Comparison of ENCODE assay signal across 16 cellular contexts in genomic region chr9:99852617-99853016, GRCh38. TPM values are rescaled to one million over a fixed set of nuclear protein-coding genes. Genes with fewer than 3 reads are reported as not detected.
A peak's percentile ranks its signal among the peaks of the same experiment; 100 is the strongest.
DNase-seq lines count a peak whose midpoint lies in the region; ATAC-seq and TF ChIP-seq lines count a peak whose summit lies in the region.
"Had no signal": no experiment of that assay in that cellular context is flagged by ENCODE, and none has a peak within 500 bp of the region (broad histone marks: within the 10 kb centered on the region; RNA-seq: fewer than 3 reads in every experiment).

No MANE protein-coding gene starts in this region.

- in situ Hi-C loops in brain microvascular endothelial cell (cut with HindIII; ENCODE audit: low pct_ligation_motif_present, low sequenced_read_pairs) = no loop called here

- peaks cover 2% of the 10 kb centered on the region for H3K27me3 Mint-ChIP-seq in HFFc6 (ENCODE audit: insufficient read depth)
- H3K27me3 Mint-ChIP-seq: dendritic cell treated with granulocyte-macrophage colony-stimulating factor and Interleukin-4, amounts not matched to agents 40 ng/mL and 50 ng/mL, for 4 days had no signal

- H3K9me3 ChIP-seq in esophagus muscularis mucosa (no peaks in the 10 kb centered on the region), ascending aorta (no peaks in the 10 kb centered on the region)
- H3K9me3 ChIP-seq: testis had no signal

- H3K4me1 ChIP-seq in esophagus muscularis mucosa (no peaks in the 10 kb centered on the region), ascending aorta (no peaks in the 10 kb centered on the region)
- H3K4me1 ChIP-seq: testis had no signal

- no peaks in the 10 kb centered on the region; the same call in 1 of the 2 replicates for H3K9me3 Mint-ChIP-seq in HFFc6
- H3K9me3 Mint-ChIP-seq: dendritic cell treated with granulocyte-macrophage colony-stimulating factor and Interleukin-4, amounts not matched to agents 40 ng/mL and 50 ng/mL, for 4 days; T-helper 1 cell treated with Interleukin-12 subunit alpha and Interleukin-12 subunit beta and Interleukin-4 antibody, amounts not matched to agents 30 μg/mL and 1 μg/mL, for 36 hours had no signal

- H3K27ac Mint-ChIP-seq in HFFc6 = no peak overlapping the region
- H3K27ac Mint-ChIP-seq: activated naive CD8-positive, alpha-beta T cell treated with anti-CD3 and anti-CD28 coated beads, Interleukin-2, amount 10 ng/mL, durations not matched to agents 7 days and 5 days; dendritic cell treated with granulocyte-macrophage colony-stimulating factor and Interleukin-4, amounts not matched to agents 40 ng/mL and 50 ng/mL, for 4 days; nephron had no signal

- H3K27ac ChIP-seq in esophagus muscularis mucosa (replicated peaks in 1 of 4) (no peak overlapping the region), ascending aorta (no peak overlapping the region), brain microvascular endothelial cell (no peak overlapping the region)
- H3K27ac ChIP-seq: testis had no signal

- H3K36me3 ChIP-seq in esophagus muscularis mucosa (peaks cover 0 to 14% (median 5%) of the 10 kb centered on the region in 4 donors), ascending aorta (no peaks in the 10 kb centered on the region), brain microvascular endothelial cell (replicated peaks) (no peaks in the 10 kb centered on the region)

- H3K27me3 ChIP-seq in esophagus muscularis mucosa (no peaks in the 10 kb centered on the region), ascending aorta (no peaks in the 10 kb centered on the region), brain microvascular endothelial cell (replicated peaks) (no peaks in the 10 kb centered on the region)
- H3K27me3 ChIP-seq: testis had no signal

- no peak for TF ChIP-seq CTCF in esophagus muscularis mucosa (IDR thresholded peaks at IDR 0.05)
- no peak for TF ChIP-seq CTCF in ascending aorta (IDR thresholded peaks at IDR 0.05)
- TF ChIP-seq CTCF in HFFc6 (IDR thresholded peaks at IDR 0.05) = no peak
- TF ChIP-seq CTCF in brain microvascular endothelial cell (IDR thresholded peaks at IDR 0.05; ENCODE audit: low read depth, low read length, missing control alignments) = no peak

- no peaks in the 10 kb centered on the region for H3K4me1 Mint-ChIP-seq in HFFc6 (ENCODE audit: low read depth)
- H3K4me1 Mint-ChIP-seq: nephron had no signal

- H3K4me3 ChIP-seq in esophagus muscularis mucosa = no peak overlapping the region
- H3K4me3 ChIP-seq in ascending aorta = no peak overlapping the region
- H3K4me3 ChIP-seq in brain microvascular endothelial cell (ENCODE audit: low read depth, low read length) = no peak overlapping the region
- H3K4me3 ChIP-seq: testis had no signal

- no peak for TF ChIP-seq EP300 in esophagus muscularis mucosa (IDR thresholded peaks at IDR 0.05)

- no peak for TF ChIP-seq POLR2A in esophagus muscularis mucosa (IDR thresholded peaks at IDR 0.05; ENCODE audit: low read depth)

- peak; percentile 46 for ATAC-seq in GM19328 (IDR thresholded peaks at IDR 0.05; ENCODE audit: unreplicated experiment)
- ATAC-seq in HG02610 (IDR thresholded peaks at IDR 0.05; ENCODE audit: unreplicated experiment) = peak; percentile 54
- ATAC-seq in HG03520 (IDR thresholded peaks at IDR 0.05; ENCODE audit: unreplicated experiment) = peak; percentile 51
- ATAC-seq: sciatic nerve had no signal

- intact Hi-C loops in esophagus muscularis mucosa (cut with DNase I) (no loop called here), ascending aorta (cut with DNase I) (no loop called here)

- no peaks in the 10 kb centered on the region for H3K36me3 Mint-ChIP-seq in HFFc6 (ENCODE audit: low read depth)

- no peak overlapping the region for H3K4me3 Mint-ChIP-seq in HFFc6
- H3K4me3 Mint-ChIP-seq: activated naive CD8-positive, alpha-beta T cell treated with anti-CD3 and anti-CD28 coated beads, Interleukin-2, amount 10 ng/mL, durations not matched to agents 7 days and 5 days; dendritic cell treated with granulocyte-macrophage colony-stimulating factor and Interleukin-4, amounts not matched to agents 40 ng/mL and 50 ng/mL, for 4 days; nephron; T-helper 1 cell treated with Interleukin-12 subunit alpha and Interleukin-12 subunit beta and Interleukin-4 antibody, amounts not matched to agents 30 μg/mL and 1 μg/mL, for 36 hours had no signal

- DNase-seq in esophagus muscularis mucosa (ENCODE audit: extremely low spot score) = peak; percentile 12
- DNase-seq in ascending aorta (ENCODE audit: low spot score in 2 of 2) = no peak
- DNase-seq in HFFc6 = no peak
- no peak for DNase-seq in brain microvascular endothelial cell
- DNase-seq: activated naive CD8-positive, alpha-beta T cell treated with anti-CD3 and anti-CD28 coated beads, Interleukin-2, amount 10 ng/mL, durations not matched to agents 7 days and 5 days; H7; kidney glomerular epithelial cell; NCI-H1105 treated with DMSO at 0.1 percent for 48 hours; testis had no signal

- WGBS in esophagus muscularis mucosa = 82% methylated on average over 4 of the region's 4 CpGs

RNA-seq across cellular contexts. Expression of gene NR4A3, which starts 30.9 kb away (rescaled TPM):
- 10 to 100 TPM in 1 of 4 donors, 1 to 10 TPM in 3; 1.2 to 17.4 (median 1.9) TPM for total RNA-seq in esophagus muscularis mucosa
- 21.3 TPM for total RNA-seq in ascending aorta
- total RNA-seq in HFFc6 (2021; fragmentation: NEBNext Ultra II Directional; extraction: Animal tissue kit (Norgen Biotek cat#: 25700)) = 1 to 10 TPM; 1.2 to 3.1 (median 2.4) TPM

RNA-seq across cellular contexts. Expression of gene STX17, which starts 53.8 kb away (rescaled TPM):
- total RNA-seq in esophagus muscularis mucosa (10 to 100 TPM; 29.3 to 46.7 (median 38.4) TPM), ascending aorta (24.9 TPM)
- 10 to 100 TPM; 15.3 to 18.7 (median 15.6) TPM for total RNA-seq in HFFc6 (2021; fragmentation: NEBNext Ultra II Directional; extraction: Animal tissue kit (Norgen Biotek cat#: 25700))
